8 cellular contexts compared by ENCODE assay signal in the genomic region with DNA sequence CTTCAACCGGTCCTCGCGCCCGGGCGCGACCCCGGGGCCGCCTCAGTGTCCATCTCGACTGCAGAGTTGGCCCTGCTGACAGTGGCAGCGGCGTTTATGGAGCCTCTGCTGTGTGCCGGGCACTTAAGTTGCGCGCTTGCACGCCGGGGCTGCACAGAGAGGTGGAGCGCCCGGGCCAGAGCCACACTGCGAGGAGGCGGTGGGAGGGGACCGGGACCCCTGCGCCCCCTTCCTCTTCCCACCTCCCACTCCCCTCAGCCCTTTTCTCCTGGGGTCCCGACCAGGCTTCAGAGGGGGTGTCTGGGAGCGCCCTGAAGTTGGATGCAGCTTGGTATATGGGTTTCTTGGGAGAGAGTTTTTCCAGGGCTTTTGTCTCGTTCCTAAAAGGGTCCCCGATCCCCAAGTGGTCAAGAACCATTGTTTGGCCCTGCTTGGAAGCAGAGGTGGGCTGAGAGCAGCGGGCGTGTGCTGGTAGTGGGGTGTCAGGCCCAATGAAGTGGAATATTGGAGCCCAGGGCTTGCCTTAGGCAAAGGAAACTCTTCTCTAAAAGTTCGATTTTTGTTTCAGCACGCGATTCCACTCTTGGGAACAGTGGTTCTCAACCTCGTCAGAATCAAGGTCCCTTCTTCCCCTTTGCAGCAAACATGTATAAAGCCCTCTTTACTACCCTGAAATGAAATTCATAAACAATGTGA. TPM values are rescaled to one million over a fixed set of nuclear protein-coding genes. Genes with fewer than 3 reads are reported as not detected.
A peak's percentile ranks its signal among the peaks of the same experiment; 100 is the strongest.
DNase-seq lines count a peak whose midpoint lies in the region; ATAC-seq and TF ChIP-seq lines count a peak whose summit lies in the region.

No MANE protein-coding gene starts in this region.

- H3K4me3 Mint-ChIP-seq in WTC11, result peak overlapping the region; percentile 88

- H3K4me1 Mint-ChIP-seq in WTC11, result peaks cover 18% of the 10 kb centered on the region

- peak overlapping the region; percentile 90 to 93 for H3K4me3 ChIP-seq in gastroesophageal sphincter
- peak overlapping the region; percentile 88 for H3K4me3 ChIP-seq in rectal smooth muscle tissue (ENCODE audit: low read length)

- H3K27me3 ChIP-seq in gastroesophageal sphincter (no peaks in the 10 kb centered on the region), rectal smooth muscle tissue (ENCODE audit: control insufficient read depth, insufficient read depth, low read length) (no peaks in the 10 kb centered on the region)

- H3K36me3 ChIP-seq in gastroesophageal sphincter (peaks cover 0 to 6% of the 10 kb centered on the region in 2 donors), rectal smooth muscle tissue (ENCODE audit: control insufficient read depth, insufficient read depth, low read length) (no peaks in the 10 kb centered on the region)

- H3K36me3 Mint-ChIP-seq in WTC11, result no peaks in the 10 kb centered on the region

- H3K4me1 ChIP-seq in gastroesophageal sphincter (peaks cover 0 to 42% (median 0%) of the 10 kb centered on the region in 3 donors), rectal smooth muscle tissue (ENCODE audit: control insufficient read depth, insufficient read depth, low read length) (peaks cover 5% of the 10 kb centered on the region)

- CTCF ChIA-PET in WTC11 (lab: Charles Lee), result interaction anchor here (1.5 kb wide), 1 partner anchor 152 kb away, joined by 5 read pairs; the partner anchor contains the start of gene ERCC4

- TF ChIP-seq POLR2A in gastroesophageal sphincter (IDR thresholded peaks at IDR 0.05), result no peak

- ATAC-seq in activated CD4-positive, CD25-positive, alpha-beta regulatory T cell treated with anti-CD3 and anti-CD28 coated beads, Interleukin-2, amount 50 U/mL, for 24 hours, result peak; percentile 38 to 41
- peak; percentile 34 for ATAC-seq in HG02884 (IDR thresholded peaks at IDR 0.05; ENCODE audit: unreplicated experiment)
- ATAC-seq in WTC11, result peak; percentile 47
- no peak for ATAC-seq in gastroesophageal sphincter

- POLR2A ChIA-PET in WTC11 (lab: Charles Lee), result no interaction called here

- TF ChIP-seq CTCF in WTC11 (IDR thresholded peaks at IDR 0.05), result no peak
- TF ChIP-seq CTCF in gastroesophageal sphincter (IDR thresholded peaks at IDR 0.05), result no peak

- DNase-seq in activated CD4-positive, CD25-positive, alpha-beta regulatory T cell treated with anti-CD3 and anti-CD28 coated beads, Interleukin-2, amount 50 U/mL, for 72 hours, result no peak
- DNase-seq in WTC11 (ENCODE audit: low spot score) (no peak), DMS114 treated with DMSO at 0.1 percent for 48 hours (lab: John Stamatoyannopoulos, UW; ENCODE audit: unreplicated experiment) (no peak), Kasumi-1 (lab: John Stamatoyannopoulos, UW) (no peak)

- H3K9me3 Mint-ChIP-seq in WTC11, result no peaks in the 10 kb centered on the region

- H3K27ac ChIP-seq in gastroesophageal sphincter (peak overlapping the region; percentile 48 to 92 (median 84)), rectal smooth muscle tissue (ENCODE audit: low read depth, low read length) (peak overlapping the region; percentile 64)

- H3K9ac ChIP-seq in rectal smooth muscle tissue (ENCODE audit: low read length), result peak overlapping the region; percentile 24

- H3K9me3 ChIP-seq in gastroesophageal sphincter, result no peaks in the 10 kb centered on the region

- WGBS in gastroesophageal sphincter (ENCODE audit: low coverage in 1 of 2), 2 donors, result 4 to 36% methylated on average over 3 to 6 of the region's 32 CpGs

- peak overlapping the region; percentile 46 for H3K27ac Mint-ChIP-seq in WTC11

- TF ChIP-seq EP300 in gastroesophageal sphincter (IDR thresholded peaks at IDR 0.05), result no peak

- no peaks in the 10 kb centered on the region for H3K27me3 Mint-ChIP-seq in WTC11 (ENCODE audit: low read depth)

TF ChIP-seq in WTC11, 78 proteins besides CTCF, POLR2A, EP300 and RAD21:
- TF ChIP-seq ZSCAN18 (CRISPR knock-in tag; IDR thresholded peaks at IDR 0.05), result no peak
- TF ChIP-seq NFYB (CRISPR knock-in tag; conservative IDR thresholded peaks at IDR 0.05; ENCODE audit: low read depth), result no peak
- TF ChIP-seq ZNF671 (CRISPR knock-in tag; IDR thresholded peaks at IDR 0.05), result no peak
- no peak for TF ChIP-seq SOX15 (CRISPR knock-in tag; IDR thresholded peaks at IDR 0.05)
- TF ChIP-seq EMX1 (CRISPR knock-in tag; IDR thresholded peaks at IDR 0.05), result no peak

RNA-seq across cellular contexts. Expression of gene MRTFB, which starts 0.6 kb away (rescaled TPM):
- total RNA-seq in WTC11 (2021) (27.7 to 30.8 TPM (median 30.0 TPM) in 3 replicates), gastroesophageal sphincter (10 to 100 TPM; 38.8 to 53.1 (median 41.1) TPM)
